ENCODE assay signal across 8 cellular contexts in the genomic region with DNA sequence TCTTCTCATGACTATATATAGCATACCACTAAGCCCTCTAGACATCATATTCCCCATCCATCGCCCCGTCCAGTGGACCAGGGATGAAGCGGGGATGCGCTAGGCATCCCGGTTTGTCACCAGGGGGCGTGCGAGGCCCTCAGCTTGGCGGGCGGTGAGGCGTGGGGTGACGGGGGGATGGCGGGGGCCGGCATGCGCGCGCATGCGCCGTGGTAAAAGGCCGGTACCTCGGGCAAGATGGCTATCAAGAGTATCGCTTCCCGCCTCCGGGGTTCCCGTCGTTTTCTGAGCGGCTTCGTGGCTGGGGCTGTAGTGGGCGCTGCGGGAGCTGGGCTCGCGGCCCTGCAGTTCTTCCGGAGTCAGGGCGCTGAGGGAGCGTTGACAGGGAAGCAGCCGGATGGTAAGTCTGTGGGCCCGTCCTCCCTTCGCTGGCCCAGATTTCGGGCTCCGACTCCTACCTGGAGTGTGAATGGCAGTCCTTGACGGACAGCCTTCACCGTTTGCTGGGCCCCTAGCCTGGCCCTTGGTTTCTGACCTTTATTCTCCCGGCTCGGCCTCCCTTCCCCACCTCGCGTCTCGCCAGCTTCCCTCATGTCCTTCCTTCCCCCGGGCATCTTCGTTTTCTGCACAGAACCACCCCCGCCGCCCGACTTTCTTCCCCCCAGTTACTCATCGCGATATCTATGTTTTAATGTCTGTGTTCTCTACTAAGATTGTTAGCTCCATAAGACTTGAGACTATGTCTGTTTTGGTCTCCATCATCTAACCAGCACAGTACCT. TPM values are rescaled to one million over a fixed set of nuclear protein-coding genes. Genes with fewer than 3 reads are reported as not detected.
DNase-seq lines count a peak whose midpoint lies in the region; ATAC-seq, FAIRE-seq and TF ChIP-seq lines count a peak whose summit lies in the region.

A gene with protein sequence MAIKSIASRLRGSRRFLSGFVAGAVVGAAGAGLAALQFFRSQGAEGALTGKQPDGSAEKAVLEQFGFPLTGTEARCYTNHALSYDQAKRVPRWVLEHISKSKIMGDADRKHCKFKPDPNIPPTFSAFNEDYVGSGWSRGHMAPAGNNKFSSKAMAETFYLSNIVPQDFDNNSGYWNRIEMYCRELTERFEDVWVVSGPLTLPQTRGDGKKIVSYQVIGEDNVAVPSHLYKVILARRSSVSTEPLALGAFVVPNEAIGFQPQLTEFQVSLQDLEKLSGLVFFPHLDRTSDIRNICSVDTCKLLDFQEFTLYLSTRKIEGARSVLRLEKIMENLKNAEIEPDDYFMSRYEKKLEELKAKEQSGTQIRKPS (plus strand): TSS at position 210 of the 780 bp plus-strand sequence. CDS start 28 bp downstream, at position 238.

- WGBS in adrenal gland, 4 donors: 0 to 1% (median 1%) methylated on average over 33 to 53 of the region's 53 CpGs
- WGBS in heart right ventricle, 2 donors: 0% methylated on average over 53 of the region's 53 CpGs

- FAIRE-seq in GM12892 (lab: Jason Lieb, UNC): peak; percentile 95

- ATAC-seq in HG02852 (IDR thresholded peaks at IDR 0.05; ENCODE audit: unreplicated experiment) (peak; percentile 86), T-cell (replicated peaks in 1 of 4) (peak; percentile 91 to 97 (median 92)), heart right ventricle (peak; percentile 92 to 96 (median 96)), upper lobe of right lung (peak; percentile 99)

- H3K36me3 Mint-ChIP-seq in T-cell: peaks cover 17% of the 10 kb centered on the region

- peak within 1 kb of the TSS; percentile 71 to 90 for H3K27ac Mint-ChIP-seq in T-cell

- TF ChIP-seq CTCF in adrenal gland (IDR thresholded peaks at IDR 0.05): peak; percentile 62 to 85 (median 76)
- TF ChIP-seq CTCF in heart right ventricle (IDR thresholded peaks at IDR 0.05): peak; percentile 86 to 96 (median 91)
- TF ChIP-seq CTCF in upper lobe of right lung (IDR thresholded peaks at IDR 0.05): peak; percentile 85

- peak within 1 kb of the TSS; percentile 46 to 76 (median 54) for H3K4me3 ChIP-seq in adrenal gland
- peak within 1 kb of the TSS; percentile 63 to 85 (median 72) for H3K4me3 ChIP-seq in heart right ventricle
- peak within 1 kb of the TSS; percentile 77 for H3K4me3 ChIP-seq in upper lobe of right lung

- H3K4me1 Mint-ChIP-seq in T-cell: peaks cover 23 to 31% (median 24%) of the 10 kb centered on the region in 3 donors

- peak; percentile 75; the same call in 1 of the 2 replicates for TF ChIP-seq POLR2A in GM12892 (IDR thresholded peaks at IDR 0.05; ENCODE audit: low read depth, low read length)
- TF ChIP-seq POLR2A in adrenal gland (IDR thresholded peaks at IDR 0.05): peak in 1 of 2 donors; percentile 28

- H3K9me3 ChIP-seq in adrenal gland (replicated peaks in 1 of 3) (no peaks in the 10 kb centered on the region), heart right ventricle (no peaks in the 10 kb centered on the region), upper lobe of right lung (no peaks in the 10 kb centered on the region)

- peak within 1 kb of the TSS; percentile 16 to 79 (median 62) for H3K27ac ChIP-seq in adrenal gland
- H3K27ac ChIP-seq in heart right ventricle: peak within 1 kb of the TSS; percentile 51 to 91 (median 82)
- peak within 1 kb of the TSS; percentile 74 for H3K27ac ChIP-seq in upper lobe of right lung

- H3K4me3 Mint-ChIP-seq in T-cell: peak within 1 kb of the TSS; percentile 96 to 97 (median 97)

- intact Hi-C loops in adrenal gland (cut with DNase I) (no loop called here), heart right ventricle (cut with DNase I) (loop anchor here in 8 of 10 donors (1.0 to 10.0 kb wide), 6 partner anchors 154 to 348 kb away; no protein-coding TSS in a partner anchor), posterior vena cava (cut with DNase I) (no loop called here), upper lobe of right lung (cut with DNase I) (no loop called here)

- H3K9me3 Mint-ChIP-seq in T-cell: no peaks in the 10 kb centered on the region

- H3K36me3 ChIP-seq in adrenal gland (replicated peaks in 1 of 2) (peaks cover 0 to 7% of the 10 kb centered on the region in 2 donors), heart right ventricle (peaks cover 0 to 34% (median 0%) of the 10 kb centered on the region in 9 donors), upper lobe of right lung (no peaks in the 10 kb centered on the region)

- H3K4me1 ChIP-seq in adrenal gland (replicated peaks in 1 of 2) (peaks cover 5 to 7% of the 10 kb centered on the region in 2 donors), heart right ventricle (peaks cover 0 to 43% (median 10%) of the 10 kb centered on the region in 9 donors), upper lobe of right lung (peaks cover 7% of the 10 kb centered on the region)

- POLR2A ChIA-PET in T-cell (lab: Charles Lee): interaction anchor here (0.6 to 0.7 kb wide), 6 partner anchors 10 to 536 kb away, joined by 3 to 13 read pairs (median 8); no protein-coding TSS in a partner anchor

- DNase-seq in GM12892 (ENCODE audit: insufficient read length): peak; percentile 94
- peak; percentile 92 for DNase-seq in NCI-H146 (lab: John Stamatoyannopoulos, UW)
- peak; percentile 86 to 96 (median 92) for DNase-seq in T-cell
- peak; percentile 93 to 96 (median 96) for DNase-seq in adrenal gland
- peak; percentile 96 to 98 for DNase-seq in heart right ventricle
- peak; percentile 99 for DNase-seq in posterior vena cava (ENCODE audit: low spot score)
- DNase-seq in upper lobe of right lung: peak; percentile 98

- no peaks in the 10 kb centered on the region for H3K27me3 Mint-ChIP-seq in T-cell

- CTCF ChIA-PET in T-cell (lab: Charles Lee): interaction anchor here (0.5 to 2.9 kb wide), 26 partner anchors 11 to 1279 kb away, joined by 3 to 31 read pairs (median 3); no protein-coding TSS in a partner anchor

- H3K27me3 ChIP-seq in adrenal gland (no peaks in the 10 kb centered on the region), heart right ventricle (no peaks in the 10 kb centered on the region), upper lobe of right lung (no peaks in the 10 kb centered on the region)

RNA-seq across cellular contexts. Expression of the gene that starts here (rescaled TPM):
- 12.7 TPM for polyA plus RNA-seq in GM12892 (2012; ENCODE audit: missing spikeins)
- total RNA-seq in T-cell (10 to 100 TPM; 21.5 to 24.8 (median 22.9) TPM), adrenal gland (10 to 100 TPM in 7 of 8 donors, 1 to 10 TPM in 1; 5.8 to 14.3 (median 11.4) TPM), heart right ventricle (10 to 100 TPM; 11.9 to 38.9 (median 25.4) TPM), posterior vena cava (10 to 100 TPM; 12.3 to 14.7 TPM), upper lobe of right lung (10.7 TPM)
- polyA plus RNA-seq in adrenal gland (10 to 100 TPM in 1 of 3 donors, 1 to 10 TPM in 2; 8.3 to 13.6 (median 9.9) TPM), heart right ventricle (10 to 100 TPM; 10.7 to 39.9 TPM)

Comparison
In these comparisons a context has a peak if more than half of its experiments do, and no peak if none do; other contexts are left out.
1. Peak in every context shown above with its lines: DNase-seq, ATAC-seq, H3K4me3 ChIP-seq and H3K27ac ChIP-seq.
2. intact Hi-C loops: an anchor here in heart right ventricle (1.0 to 10.0 kb wide); none called in adrenal gland, posterior vena cava and upper lobe of right lung.